10 cellular contexts compared by ENCODE assay signal in genomic region chr4:23889814-23890269, GRCh38. TPM values are rescaled to one million over a fixed set of nuclear protein-coding genes. Genes with fewer than 3 reads are reported as not detected.
A peak's percentile ranks its signal among the peaks of the same experiment; 100 is the strongest.
DNase-seq lines count a peak whose midpoint lies in the region; ATAC-seq and TF ChIP-seq lines count a peak whose summit lies in the region.
"Had no signal": no experiment of that assay in that cellular context is flagged by ENCODE, and none has a peak within 500 bp of the region (broad histone marks: within the 10 kb centered on the region; RNA-seq: fewer than 3 reads in every experiment).

A gene with protein sequence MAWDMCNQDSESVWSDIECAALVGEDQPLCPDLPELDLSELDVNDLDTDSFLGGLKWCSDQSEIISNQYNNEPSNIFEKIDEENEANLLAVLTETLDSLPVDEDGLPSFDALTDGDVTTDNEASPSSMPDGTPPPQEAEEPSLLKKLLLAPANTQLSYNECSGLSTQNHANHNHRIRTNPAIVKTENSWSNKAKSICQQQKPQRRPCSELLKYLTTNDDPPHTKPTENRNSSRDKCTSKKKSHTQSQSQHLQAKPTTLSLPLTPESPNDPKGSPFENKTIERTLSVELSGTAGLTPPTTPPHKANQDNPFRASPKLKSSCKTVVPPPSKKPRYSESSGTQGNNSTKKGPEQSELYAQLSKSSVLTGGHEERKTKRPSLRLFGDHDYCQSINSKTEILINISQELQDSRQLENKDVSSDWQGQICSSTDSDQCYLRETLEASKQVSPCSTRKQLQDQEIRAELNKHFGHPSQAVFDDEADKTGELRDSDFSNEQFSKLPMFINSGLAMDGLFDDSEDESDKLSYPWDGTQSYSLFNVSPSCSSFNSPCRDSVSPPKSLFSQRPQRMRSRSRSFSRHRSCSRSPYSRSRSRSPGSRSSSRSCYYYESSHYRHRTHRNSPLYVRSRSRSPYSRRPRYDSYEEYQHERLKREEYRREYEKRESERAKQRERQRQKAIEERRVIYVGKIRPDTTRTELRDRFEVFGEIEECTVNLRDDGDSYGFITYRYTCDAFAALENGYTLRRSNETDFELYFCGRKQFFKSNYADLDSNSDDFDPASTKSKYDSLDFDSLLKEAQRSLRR (minus strand): TSS chr4:23890047. CDS start chr4:23889957, 90 bp downstream.

- ATAC-seq in activated CD4-positive, alpha-beta T cell treated with anti-CD3 and anti-CD28 coated beads for 36 hours: peak; percentile 51
- ATAC-seq in body of pancreas: peak; percentile 83
- no peak for ATAC-seq in HG02840 (IDR thresholded peaks at IDR 0.05; ENCODE audit: low FRiP score, unreplicated experiment)

- CTCF ChIA-PET in activated CD4-positive, alpha-beta T cell treated with anti-CD3 and anti-CD28 coated beads for 36 hours (lab: Charles Lee): interaction anchor here (0.6 kb wide), 1 partner anchor 309 kb away, joined by 3 read pairs; no protein-coding TSS in a partner anchor
- CTCF ChIA-PET in activated CD4-positive, alpha-beta T cell treated with anti-CD3 and anti-CD28 coated beads, Interleukin-2, amount 10 ng/mL, durations not matched to agents 7 days and 5 days (lab: Charles Lee): interaction anchor here (0.9 kb wide), 1 partner anchor 17 kb away, joined by 3 read pairs; no protein-coding TSS in a partner anchor

- peaks cover 19% of the 10 kb centered on the region for H3K4me1 Mint-ChIP-seq in activated CD4-positive, alpha-beta T cell treated with anti-CD3 and anti-CD28 coated beads for 36 hours
- no peaks in the 10 kb centered on the region for H3K4me1 Mint-ChIP-seq in activated CD4-positive, alpha-beta T cell treated with anti-CD3 and anti-CD28 coated beads, Interleukin-2, amount 10 ng/mL, durations not matched to agents 7 days and 5 days

- DNase-seq in activated CD4-positive, alpha-beta T cell treated with anti-CD3 and anti-CD28 coated beads for 36 hours: peak; percentile 9
- no peak for DNase-seq in activated CD4-positive, alpha-beta T cell treated with anti-CD3 and anti-CD28 coated beads, Interleukin-2, amount 10 ng/mL, durations not matched to agents 7 days and 5 days
- DNase-seq in NCI-H187 treated with DMSO at 0.1 percent for 48 hours (lab: John Stamatoyannopoulos, UW): peak; percentile 91
- peak; percentile 47 to 75 (median 66) for DNase-seq in body of pancreas
- peak; percentile 88 for DNase-seq in sigmoid colon
- no peak for DNase-seq in effector CD8-positive, alpha-beta T cell (lab: John Stamatoyannopoulos, UW)
- DNase-seq: activated B cell treated with CpG ODN at 0.5 μM for 24 hours; CD4-positive, CD25-positive, alpha-beta regulatory T cell had no signal

- TF ChIP-seq EP300 in sigmoid colon (IDR thresholded peaks at IDR 0.05): no peak

- intact Hi-C loops in activated CD4-positive, alpha-beta T cell treated with anti-CD3 and anti-CD28 coated beads for 36 hours (cut with DNase I, micrococcal nuclease): no loop called here
- intact Hi-C loops in body of pancreas (cut with DNase I): no loop called here
- intact Hi-C loops in sigmoid colon (cut with DNase I): loop anchor here (5.0 kb wide), 1 partner anchor 42 kb away; no protein-coding TSS in a partner anchor

- POLR2A ChIA-PET in activated CD4-positive, alpha-beta T cell treated with anti-CD3 and anti-CD28 coated beads for 36 hours (lab: Charles Lee): no interaction called here
- POLR2A ChIA-PET in activated CD4-positive, alpha-beta T cell treated with anti-CD3 and anti-CD28 coated beads, Interleukin-2, amount 10 ng/mL, durations not matched to agents 7 days and 5 days (lab: Charles Lee): no interaction called here

- no peaks in the 10 kb centered on the region for H3K36me3 ChIP-seq in body of pancreas (replicated peaks in 1 of 2; ENCODE audit: insufficient read depth in 1 of 2, low read depth in 2 of 2)
- H3K36me3 ChIP-seq in iPS-20b (ENCODE audit: insufficient read depth, low read depth, low read length): no peaks in the 10 kb centered on the region
- no peaks in the 10 kb centered on the region for H3K36me3 ChIP-seq in sigmoid colon

- 1 to 3% methylated on average over 9 of the region's 9 CpGs for WGBS in body of pancreas, 2 donors
- WGBS in sigmoid colon, 2 donors: 0 to 4% methylated on average over 9 of the region's 9 CpGs

- H3K27me3 Mint-ChIP-seq in activated CD4-positive, alpha-beta T cell treated with anti-CD3 and anti-CD28 coated beads for 36 hours: peaks cover 25% of the 10 kb centered on the region
- peaks cover 19% of the 10 kb centered on the region for H3K27me3 Mint-ChIP-seq in activated CD4-positive, alpha-beta T cell treated with anti-CD3 and anti-CD28 coated beads, Interleukin-2, amount 10 ng/mL, durations not matched to agents 7 days and 5 days
- H3K27me3 Mint-ChIP-seq: activated B cell treated with CpG ODN at 0.5 μM for 24 hours; CD4-positive, CD25-positive, alpha-beta regulatory T cell had no signal

- no peak for TF ChIP-seq CTCF in body of pancreas (IDR thresholded peaks at IDR 0.05)
- TF ChIP-seq CTCF in sigmoid colon (IDR thresholded peaks at IDR 0.05): no peak

- peak within 1 kb of the TSS; percentile 26 for H3K4me3 Mint-ChIP-seq in activated CD4-positive, alpha-beta T cell treated with anti-CD3 and anti-CD28 coated beads for 36 hours
- H3K4me3 Mint-ChIP-seq in activated CD4-positive, alpha-beta T cell treated with anti-CD3 and anti-CD28 coated beads, Interleukin-2, amount 10 ng/mL, durations not matched to agents 7 days and 5 days: no peak within 1 kb of the TSS
- H3K4me3 Mint-ChIP-seq: activated B cell treated with CpG ODN at 0.5 μM for 24 hours had no signal

- H3K4me3 ChIP-seq in body of pancreas: peak within 1 kb of the TSS in 1 of 2 donors; percentile 3
- peak within 1 kb of the TSS; percentile 73 for H3K4me3 ChIP-seq in iPS-20b (ENCODE audit: low read length)
- H3K4me3 ChIP-seq in sigmoid colon: peak within 1 kb of the TSS; percentile 36 to 57 (median 52)

- H3K9me3 Mint-ChIP-seq in activated CD4-positive, alpha-beta T cell treated with anti-CD3 and anti-CD28 coated beads for 36 hours (ENCODE audit: low read depth): no peaks in the 10 kb centered on the region
- H3K9me3 Mint-ChIP-seq in activated CD4-positive, alpha-beta T cell treated with anti-CD3 and anti-CD28 coated beads, Interleukin-2, amount 10 ng/mL, durations not matched to agents 7 days and 5 days: no peaks in the 10 kb centered on the region
- H3K9me3 Mint-ChIP-seq: activated B cell treated with CpG ODN at 0.5 μM for 24 hours had no signal

- peak; percentile 12 to 81 (median 77) for TF ChIP-seq POLR2A in body of pancreas (IDR thresholded peaks at IDR 0.05)
- peak in 1 of 2 donors; percentile 82 for TF ChIP-seq POLR2A in sigmoid colon (IDR thresholded peaks at IDR 0.05)

- H3K27ac Mint-ChIP-seq in activated CD4-positive, alpha-beta T cell treated with anti-CD3 and anti-CD28 coated beads for 36 hours: no peak within 1 kb of the TSS
- H3K27ac Mint-ChIP-seq in activated CD4-positive, alpha-beta T cell treated with anti-CD3 and anti-CD28 coated beads, Interleukin-2, amount 10 ng/mL, durations not matched to agents 7 days and 5 days: no peak within 1 kb of the TSS
- H3K27ac Mint-ChIP-seq: activated B cell treated with CpG ODN at 0.5 μM for 24 hours; CD4-positive, CD25-positive, alpha-beta regulatory T cell had no signal

- peak within 1 kb of the TSS; percentile 40 to 84 (median 64) for H3K27ac ChIP-seq in body of pancreas
- H3K27ac ChIP-seq in iPS-20b (ENCODE audit: low read length): no peak within 1 kb of the TSS
- peak within 1 kb of the TSS; percentile 78 to 90 (median 86) for H3K27ac ChIP-seq in sigmoid colon

- peak within 1 kb of the TSS; percentile 44; the same call in 1 of the 2 replicates for H3K9ac ChIP-seq in iPS-20b (ENCODE audit: low read depth, low read length)

- H3K9me3 ChIP-seq in body of pancreas (no peaks in the 10 kb centered on the region), iPS-20b (ENCODE audit: insufficient read depth, low read depth, low read length) (no peaks in the 10 kb centered on the region), sigmoid colon (no peaks in the 10 kb centered on the region)

- peaks cover 16% of the 10 kb centered on the region for H3K4me1 ChIP-seq in body of pancreas
- H3K4me1 ChIP-seq in iPS-20b (ENCODE audit: insufficient read depth, low read length): peaks cover 59% of the 10 kb centered on the region
- H3K4me1 ChIP-seq in sigmoid colon: peaks cover 0 to 40% (median 15%) of the 10 kb centered on the region in 4 donors

- H3K27me3 ChIP-seq in body of pancreas (no peaks in the 10 kb centered on the region), iPS-20b (ENCODE audit: insufficient read depth, low read length) (peaks cover 33% of the 10 kb centered on the region), sigmoid colon (no peaks in the 10 kb centered on the region)

- H3K36me3 Mint-ChIP-seq in activated CD4-positive, alpha-beta T cell treated with anti-CD3 and anti-CD28 coated beads for 36 hours (ENCODE audit: low read depth): no peaks in the 10 kb centered on the region
- H3K36me3 Mint-ChIP-seq in activated CD4-positive, alpha-beta T cell treated with anti-CD3 and anti-CD28 coated beads, Interleukin-2, amount 10 ng/mL, durations not matched to agents 7 days and 5 days (ENCODE audit: low read depth): no peaks in the 10 kb centered on the region
- H3K36me3 Mint-ChIP-seq: CD4-positive, CD25-positive, alpha-beta regulatory T cell had no signal

RNA-seq across cellular contexts. Expression of the gene that starts here (rescaled TPM):
- not detected for total RNA-seq in activated CD4-positive, alpha-beta T cell treated with anti-CD3 and anti-CD28 coated beads for 36 hours
- total RNA-seq in activated CD4-positive, alpha-beta T cell treated with anti-CD3 and anti-CD28 coated beads, Interleukin-2, amount 10 ng/mL, durations not matched to agents 7 days and 5 days: not detected
- 10 to 100 TPM in 1 of 2 donors, 1 to 10 TPM in 1; 8.0 to 44.8 TPM for total RNA-seq in body of pancreas
- 1 to 10 TPM; 2.0 to 4.7 (median 3.8) TPM for total RNA-seq in sigmoid colon
- polyA plus RNA-seq in sigmoid colon: 1 to 10 TPM; 6.2 to 8.6 (median 7.2) TPM
- total RNA-seq: activated B cell treated with CpG ODN at 0.5 μM for 24 hours; CD4-positive, CD25-positive, alpha-beta regulatory T cell had no signal
- polyA plus RNA-seq: CD4-positive, CD25-positive, alpha-beta regulatory T cell had no signal

Comparison
In these comparisons a context has a peak if more than half of its experiments do, and no peak if none do; other contexts are left out.
1. Peak in DNase-seq and ATAC-seq in activated CD4-positive, alpha-beta T cell treated with anti-CD3 and anti-CD28 coated beads for 36 hours; RNA of the gene not detected or under 1 TPM.
2. DNase-seq: peak in NCI-H187 treated with DMSO at 0.1 percent for 48 hours (single experiment), body of pancreas (4 of 4) and sigmoid colon (single experiment); none in activated CD4-positive, alpha-beta T cell treated with anti-CD3 and anti-CD28 coated beads, Interleukin-2, amount 10 ng/mL, durations not matched to agents 7 days and 5 days (single experiment) and effector CD8-positive, alpha-beta T cell (single experiment).